18 cellular contexts compared by ENCODE assay signal in genomic region chr3:156332304-156332703, GRCh38.
"Had no signal": no experiment of that assay in that cellular context is flagged by ENCODE, and none has a peak within 500 bp of the region (broad histone marks: within the 10 kb centered on the region; RNA-seq: fewer than 3 reads in every experiment).

No MANE protein-coding gene starts in this region.

- DNase-seq: activated B cell treated with CpG ODN at 0.5 μM for 24 hours; activated CD4-positive, alpha-beta memory T cell treated with anti-CD3 and anti-CD28 coated beads, Interleukin-2, amount 10 ng/mL, durations not matched to agents 7 days and 5 days; activated CD4-positive, alpha-beta T cell treated with anti-CD3 and anti-CD28 coated beads for 4 hours; activated effector memory CD4-positive, alpha-beta T cell treated with anti-CD3 and anti-CD28 coated beads, Interleukin-2, amount 50 U/mL, for 16 hours; anterior cingulate cortex; dermis blood vessel endothelial cell; effector CD8-positive, alpha-beta T cell; gastrocnemius medialis; hippocampal formation; midbrain; posterior cingulate gyrus; spleen; stimulated activated CD4-positive, alpha-beta T cell treated with anti-CD3 and anti-CD28 coated beads, Interleukin-4, amount 100 ng/mL, for 1 hour; stimulated activated naive CD4-positive, alpha-beta T cell; T-helper 17 cell; testis; trophoblast cell; uterus had no signal

- H3K36me3 ChIP-seq: gastrocnemius medialis, spleen, uterus had no signal

- H3K4me3 ChIP-seq: gastrocnemius medialis, spleen, testis, uterus had no signal

- ATAC-seq: gastrocnemius medialis, T-helper 17 cell had no signal

- H3K27ac ChIP-seq: gastrocnemius medialis, spleen, testis, uterus had no signal

- H3K4me1 ChIP-seq: gastrocnemius medialis, spleen, testis, uterus had no signal

- H3K27me3 ChIP-seq: gastrocnemius medialis, testis, uterus had no signal

- H3K9me3 ChIP-seq: gastrocnemius medialis, spleen, testis, uterus had no signal
